20 cellular contexts compared by ENCODE assay signal in the genomic region with DNA sequence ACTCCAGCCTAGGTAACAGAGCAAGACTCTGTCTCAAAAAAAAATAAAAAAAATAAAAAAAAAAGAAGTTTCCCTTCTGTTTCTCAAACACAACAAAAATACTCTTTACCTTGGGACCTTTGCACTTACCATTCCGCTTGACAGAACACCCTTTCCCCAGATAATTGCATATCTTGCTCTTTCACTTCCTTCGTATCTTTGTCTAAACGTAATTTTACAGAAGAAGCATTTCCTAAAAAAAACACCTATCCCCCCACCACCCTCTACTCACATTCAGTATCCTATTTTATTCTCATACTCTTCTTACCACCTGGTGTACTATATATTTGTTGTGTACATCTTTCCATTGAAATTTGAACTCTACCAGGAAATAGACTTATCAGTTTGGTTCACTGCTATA. TPM values are rescaled to one million over a fixed set of nuclear protein-coding genes. Genes with fewer than 3 reads are reported as not detected.
DNase-seq lines count a peak whose midpoint lies in the region; ATAC-seq and TF ChIP-seq lines count a peak whose summit lies in the region.
"Had no signal": no experiment of that assay in that cellular context is flagged by ENCODE, and none has a peak within 500 bp of the region (broad histone marks: within the 10 kb centered on the region; RNA-seq: fewer than 3 reads in every experiment).

No MANE protein-coding gene starts in this region.

- H3K9me3 Mint-ChIP-seq in CD14-positive monocyte = peaks cover 0 to 1% (median 0%) of the 10 kb centered on the region in 7 donors
- H3K9me3 Mint-ChIP-seq: type B pancreatic cell had no signal

- H3K79me2 ChIP-seq in SU-DHL-6 (ENCODE audit: insufficient read depth, low read length) = peaks cover 98% of the 10 kb centered on the region

- peaks cover 35% of the 10 kb centered on the region for H3F3A ChIP-seq in SU-DHL-6 (ENCODE audit: insufficient read depth)

- H3K27ac ChIP-seq in SU-DHL-6 (ENCODE audit: low read depth, low read length) = peak overlapping the region; percentile 82
- H3K27ac ChIP-seq: ascending aorta, PC-9 had no signal

- H3K27ac Mint-ChIP-seq in CD14-positive monocyte = peak overlapping the region in 4 of 7 donors; percentile 21 to 37 (median 24)
- H3K27ac Mint-ChIP-seq: activated CD8-positive, alpha-beta T cell treated with anti-CD3 and anti-CD28 coated beads, Interleukin-2, amount 10 ng/mL, durations not matched to agents 7 days and 5 days; type B pancreatic cell had no signal

- DNase-seq in CD14-positive monocyte (ENCODE audit: low spot score) (no peak), cerebellum (ENCODE audit: low spot score) (no peak)
- no peak for DNase-seq in effector CD4-positive, alpha-beta T cell
- no peak for DNase-seq in activated CD4-positive, alpha-beta T cell treated with anti-CD3 and anti-CD28 coated beads, Interleukin-2, amount 50 U/mL, for 48 hours
- DNase-seq: activated CD8-positive, alpha-beta T cell treated with anti-CD3 and anti-CD28 coated beads, Interleukin-2, amount 10 ng/mL, durations not matched to agents 7 days and 5 days; activated gamma-delta T cell; cortex of kidney; head of caudate nucleus; islet precursor cell; occipital lobe; PC-9; stimulated activated CD4-positive, alpha-beta T cell treated with anti-CD3 and anti-CD28 coated beads, Interleukin-4, amount 100 ng/mL, for 24 hours had no signal

- peak overlapping the region; percentile 16 for H3K4me3 ChIP-seq in SU-DHL-6 (ENCODE audit: insufficient read depth, low read length, poor library complexity, severe bottlenecking)
- H3K4me3 ChIP-seq: ascending aorta, PC-9 had no signal

- peaks cover 4% of the 10 kb centered on the region; the same call in 1 of the 2 replicates for H4K20me1 ChIP-seq in SU-DHL-6 (ENCODE audit: low read depth, low read length)

- no peaks in the 10 kb centered on the region for H3K9me2 ChIP-seq in SU-DHL-6 (replicated peaks; ENCODE audit: insufficient read depth, low read length)

- H3K9me3 ChIP-seq in SU-DHL-6 (ENCODE audit: insufficient read depth, low read length) = no peaks in the 10 kb centered on the region
- H3K9me3 ChIP-seq: ascending aorta had no signal

- H3K36me3 Mint-ChIP-seq in CD14-positive monocyte = peaks cover 10 to 17% of the 10 kb centered on the region in 2 donors

- peak overlapping the region; percentile 39; the same call in 1 of the 2 replicates for H3K9ac ChIP-seq in SU-DHL-6 (ENCODE audit: low read length)

- TF ChIP-seq CTCF in CD14-positive monocyte (IDR thresholded peaks at IDR 0.05) (no peak), SU-DHL-6 (IDR thresholded peaks at IDR 0.05; ENCODE audit: insufficient read depth, low read length, poor library complexity, severe bottlenecking) (no peak)

- H3K36me3 ChIP-seq in SU-DHL-6 (ENCODE audit: low read length) = no peaks in the 10 kb centered on the region; the same call in 1 of the 2 replicates
- H3K36me3 ChIP-seq: ascending aorta had no signal

- intact Hi-C loops in CD14-positive monocyte (cut with micrococcal nuclease) = no loop called here

- no peak overlapping the region for H2AFZ ChIP-seq in SU-DHL-6 (ENCODE audit: low read depth, low read length, severe bottlenecking)
- H2AFZ ChIP-seq: PC-9 had no signal

- H3K4me2 ChIP-seq in SU-DHL-6 (ENCODE audit: low read depth, low read length, poor library complexity, severe bottlenecking) = peak overlapping the region; percentile 71
- H3K4me2 ChIP-seq: PC-9 had no signal

- ATAC-seq in GM18861 (IDR thresholded peaks at IDR 0.05; ENCODE audit: unreplicated experiment) = peak; percentile 59
- ATAC-seq in HG02798 (IDR thresholded peaks at IDR 0.05; ENCODE audit: poor library complexity, unreplicated experiment) = peak; percentile 49
- no peak for ATAC-seq in HG02981 (IDR thresholded peaks at IDR 0.05; ENCODE audit: unreplicated experiment)
- ATAC-seq: activated CD8-positive, alpha-beta T cell treated with anti-CD3 and anti-CD28 coated beads, Interleukin-2, amount 10 ng/mL, durations not matched to agents 7 days and 5 days; esophagus mucosa; sciatic nerve had no signal

- no peaks in the 10 kb centered on the region for H3K27me3 Mint-ChIP-seq in CD14-positive monocyte (ENCODE audit: low read depth in 3 of 3)
- H3K27me3 Mint-ChIP-seq: type B pancreatic cell had no signal

- no peaks in the 10 kb centered on the region for H3K27me3 ChIP-seq in SU-DHL-6 (ENCODE audit: low read length)
- H3K27me3 ChIP-seq: ascending aorta had no signal

- H3K4me3 Mint-ChIP-seq in CD14-positive monocyte = no peak overlapping the region
- H3K4me3 Mint-ChIP-seq: activated CD8-positive, alpha-beta T cell treated with anti-CD3 and anti-CD28 coated beads, Interleukin-2, amount 10 ng/mL, durations not matched to agents 7 days and 5 days; type B pancreatic cell had no signal

- H3K4me1 Mint-ChIP-seq in CD14-positive monocyte = peaks cover 21% of the 10 kb centered on the region

RNA-seq across cellular contexts. Expression of a gene that starts 32.7 kb away (rescaled TPM):
- 1 to 10 TPM; 2.7 to 5.6 TPM for polyA plus RNA-seq in CD14-positive monocyte
- total RNA-seq in cerebellum = 65.2 TPM
